In the genomic region with DNA sequence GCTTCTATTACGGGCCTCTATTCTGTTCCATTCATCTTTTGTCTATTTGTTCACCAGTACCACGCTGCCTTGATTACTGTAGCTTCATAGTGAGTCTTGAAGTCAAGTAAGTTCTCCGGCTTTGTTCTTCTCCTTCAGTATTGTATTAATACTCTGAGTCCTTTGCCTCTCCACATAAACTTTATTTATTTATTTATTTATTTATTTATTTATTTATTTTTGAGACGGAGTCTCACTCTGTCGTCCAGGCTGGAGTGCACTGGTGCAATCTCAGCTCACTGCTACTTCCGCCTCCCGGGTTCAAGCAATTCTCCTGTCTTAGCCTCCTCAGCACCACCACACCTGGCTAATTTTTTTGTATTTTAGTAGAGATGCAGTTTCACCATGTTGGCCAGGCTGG, we compare ENCODE assay signal across 7 cellular contexts. TPM values are rescaled to one million over a fixed set of nuclear protein-coding genes. Genes with fewer than 3 reads are reported as not detected.
"Had no signal": no experiment of that assay in that cellular context is flagged by ENCODE, and none has a peak within 500 bp of the region (broad histone marks: within the 10 kb centered on the region; RNA-seq: fewer than 3 reads in every experiment).

No MANE protein-coding gene starts in this region.

RNA-seq across cellular contexts. Expression of gene AQP12B, which starts 22.8 kb away (rescaled TPM):
- total RNA-seq: GM23248, GM23338, H1, H4, H7, H9, HFFc6 had no signal
- polyA plus RNA-seq: GM23248, GM23338, H1 had no signal

RNA-seq across cellular contexts. Expression of gene AQP12A, which starts 31.8 kb away (rescaled TPM):
- total RNA-seq: GM23248, GM23338, H1, H4, H7, H9, HFFc6 had no signal
- polyA plus RNA-seq: GM23248, GM23338, H1 had no signal

RNA-seq across cellular contexts. Expression of gene GPR35, which starts 34.6 kb away (rescaled TPM):
- total RNA-seq: GM23248, GM23338, H1, H7 had no signal
- polyA plus RNA-seq: GM23338 had no signal
